ENCODE assay signal across 8 cellular contexts in genomic region chr1:154982897-154983648, GRCh38. TPM values are rescaled to one million over a fixed set of nuclear protein-coding genes. Genes with fewer than 3 reads are reported as not detected.
DNase-seq lines count a peak whose midpoint lies in the region; ATAC-seq, FAIRE-seq and TF ChIP-seq lines count a peak whose summit lies in the region.

TSS of gene FLAD1 (plus strand) at chr1:154983344. CDS start at chr1:154983695, 351 bp downstream.

- FAIRE-seq in endothelial cell of umbilical vein (lab: Jason Lieb, UNC) = peak; percentile 97

- H3K9me3 ChIP-seq in OCI-LY3 (ENCODE audit: insufficient read depth, low read length) (no peaks in the 10 kb centered on the region), endothelial cell of umbilical vein (replicated peaks; ENCODE audit: control insufficient read depth, insufficient read depth, low read length) (no peaks in the 10 kb centered on the region)

- peaks cover 25% of the 10 kb centered on the region for H3K36me3 ChIP-seq in OCI-LY3 (replicated peaks; ENCODE audit: low read depth, low read length)
- peaks cover 0 to 6% of the 10 kb centered on the region in 2 experiments for H3K36me3 ChIP-seq in endothelial cell of umbilical vein (ENCODE audit: control insufficient read depth in 2 of 2, extremely low read depth in 1 of 2, insufficient read depth in 2 of 2, low read length in 2 of 2)

- DNase-seq in DMS 273 (lab: John Stamatoyannopoulos, UW; ENCODE audit: unreplicated experiment) (peak; percentile 100), HuH-7.5 (ENCODE audit: low spot score) (peak; percentile 98), endothelial cell of umbilical vein (ENCODE audit: low read depth, low spot score) (peak; percentile 100), mesothelial cell of epicardium (ENCODE audit: low spot score in 2 of 2, unreplicated experiment in 2 of 2) (peak; percentile 93 to 94)
- DNase-seq in activated CD8-positive, alpha-beta memory T cell treated with anti-CD3 and anti-CD28 coated beads, Interleukin-2, amount 50 U/mL, for 4 hours = peak; percentile 92
- DNase-seq in stimulated activated CD8-positive, alpha-beta memory T cell treated with anti-CD3 and anti-CD28 coated beads, Interleukin-15, amount 100 ng/mL, for 4 hours (ENCODE audit: low read depth in 2 of 2) = peak; percentile 85 to 95

- ATAC-seq in GM21528 (IDR thresholded peaks at IDR 0.05; ENCODE audit: low FRiP score, unreplicated experiment) = peak; percentile 93

- H3K4me1 ChIP-seq in OCI-LY3 (ENCODE audit: low read length) = peaks cover 15% of the 10 kb centered on the region
- H3K4me1 ChIP-seq in endothelial cell of umbilical vein (ENCODE audit: control insufficient read depth, extremely low read depth, insufficient read depth, low read length) = peaks cover 11% of the 10 kb centered on the region

- no peaks in the 10 kb centered on the region for H3K9me1 ChIP-seq in endothelial cell of umbilical vein (replicated peaks; ENCODE audit: control insufficient read depth, extremely low read depth, insufficient read depth, low read length)

- TF ChIP-seq CTCF in OCI-LY3 (IDR thresholded peaks at IDR 0.05; ENCODE audit: low read depth, low read length) = no peak
- no peak for TF ChIP-seq CTCF in endothelial cell of umbilical vein (IDR thresholded peaks at IDR 0.05; ENCODE audit: extremely low read depth in 1 of 2, insufficient read depth in 1 of 2, low read depth in 1 of 2, low read length in 2 of 2)
- no peak for TF ChIP-seq CTCF in mesothelial cell of epicardium (IDR thresholded peaks at IDR 0.05; ENCODE audit: unreplicated experiment)

- H3K4me3 Mint-ChIP-seq in mesothelial cell of epicardium = no peak within 1 kb of the TSS

- peak within 1 kb of the TSS; percentile 98 for H3K4me2 ChIP-seq in OCI-LY3 (ENCODE audit: low read length)
- peak within 1 kb of the TSS; percentile 88 for H3K4me2 ChIP-seq in endothelial cell of umbilical vein (ENCODE audit: insufficient read depth, low read length)

- H3K27me3 ChIP-seq in OCI-LY3 (ENCODE audit: low read depth, low read length) (no peaks in the 10 kb centered on the region), endothelial cell of umbilical vein (ENCODE audit: control insufficient read depth in 2 of 2, insufficient read depth in 2 of 2, low read length in 2 of 2) (no peaks in the 10 kb centered on the region)

- dilution Hi-C loops in endothelial cell of umbilical vein (cut with MboI; ENCODE audit: extremely low pct_ligation_motif_present, low sequenced_read_pairs) = no loop called here

- POLR2A ChIA-PET in endothelial cell of umbilical vein (lab: Charles Lee) = interaction anchor here (1.4 kb wide), 1 partner anchor 9 kb away, joined by 4 read pairs; no protein-coding TSS in a partner anchor

- no TSS peak for BruUV-seq in endothelial cell of umbilical vein (replicated peaks; lab: Mats Ljungman, UMichigan)

- CTCF ChIA-PET in endothelial cell of umbilical vein (lab: Charles Lee) = interaction anchor here (0.6 to 1.8 kb wide), 13 partner anchors 9 to 88 kb away, joined by 3 to 8 read pairs (median 4); partner anchors contain the start of genes ADAM15, CKS1B, LENEP and PBXIP1

- intact Hi-C loops in endothelial cell of umbilical vein (cut with micrococcal nuclease) = loop anchor here (1.0 kb wide), 2 partner anchors 9 to 21 kb away; partner anchors contain the start of gene CKS1B

- peak within 1 kb of the TSS; percentile 91 for H3K4me3 ChIP-seq in OCI-LY3 (ENCODE audit: low read length)
- H3K4me3 ChIP-seq in endothelial cell of umbilical vein (replicated peaks in 1 of 3; ENCODE audit: insufficient read depth in 1 of 3, low read depth in 1 of 3, low read length in 3 of 3) = peak within 1 kb of the TSS; percentile 67 to 98 (median 92)

- H3K9me3 Mint-ChIP-seq in mesothelial cell of epicardium = no peaks in the 10 kb centered on the region

- peak within 1 kb of the TSS; percentile 88 for H3K9ac ChIP-seq in OCI-LY3 (ENCODE audit: low read length)
- H3K9ac ChIP-seq in endothelial cell of umbilical vein (replicated peaks; ENCODE audit: extremely low read depth, insufficient read depth, low read length) = peak within 1 kb of the TSS; percentile 79

- H4K20me1 ChIP-seq in OCI-LY3 (ENCODE audit: insufficient read depth, low read length) = no peaks in the 10 kb centered on the region
- no peaks in the 10 kb centered on the region for H4K20me1 ChIP-seq in endothelial cell of umbilical vein (replicated peaks; ENCODE audit: control insufficient read depth, extremely low read depth, insufficient read depth, low read length)

- H3K4me1 Mint-ChIP-seq in mesothelial cell of epicardium = peaks cover 9% of the 10 kb centered on the region

- H3K27ac Mint-ChIP-seq in mesothelial cell of epicardium = no peak within 1 kb of the TSS

- H3K27me3 Mint-ChIP-seq in mesothelial cell of epicardium (ENCODE audit: low read depth) = no peaks in the 10 kb centered on the region

- peaks cover 13% of the 10 kb centered on the region for H3K36me3 Mint-ChIP-seq in mesothelial cell of epicardium

- H2AFZ ChIP-seq in OCI-LY3 (ENCODE audit: low read depth, low read length) = peak within 1 kb of the TSS; percentile 77
- H2AFZ ChIP-seq in endothelial cell of umbilical vein (ENCODE audit: low read depth, low read length) = peak within 1 kb of the TSS; percentile 61

- H3K79me2 ChIP-seq in OCI-LY3 (ENCODE audit: low read length) = peaks cover 75% of the 10 kb centered on the region
- H3K79me2 ChIP-seq in endothelial cell of umbilical vein (ENCODE audit: control insufficient read depth, insufficient read depth, low read length) = peaks cover 23% of the 10 kb centered on the region

- peak; percentile 56 for TF ChIP-seq POLR2A in endothelial cell of umbilical vein (IDR thresholded peaks at IDR 0.05; ENCODE audit: low read depth, low read length)

- peak within 1 kb of the TSS; percentile 79 for H3K27ac ChIP-seq in OCI-LY3 (ENCODE audit: low read length)
- peak within 1 kb of the TSS; percentile 39 for H3K27ac ChIP-seq in endothelial cell of umbilical vein (ENCODE audit: insufficient read depth, low read depth, low read length)

TF ChIP-seq in endothelial cell of umbilical vein, 7 proteins besides CTCF, POLR2A, EP300 and RAD21:
- TF ChIP-seq MAX (IDR thresholded peaks at IDR 0.05; ENCODE audit: insufficient read depth, insufficient read length) (peak; percentile 98), POLR2AphosphoS5 (IDR thresholded peaks at IDR 0.05; ENCODE audit: insufficient read depth, low read depth, low read length) (peak; percentile 47), FOS (IDR thresholded peaks at IDR 0.05; ENCODE audit: borderline replicate concordance, insufficient read depth, low read length) (no peak), EZH2 (IDR thresholded peaks at IDR 0.05; ENCODE audit: borderline replicate concordance, low read depth, low read length, severe bottlenecking) (no peak)

RNA-seq across cellular contexts. Expression of gene FLAD1, which starts in this region (rescaled TPM):
- total RNA-seq in endothelial cell of umbilical vein = 42.2 and 48.8 TPM in 2 replicates
- polyA plus RNA-seq in endothelial cell of umbilical vein = 59.1 and 66.8 TPM in 2 replicates
- 52.5 and 52.8 TPM in 2 replicates for polyA plus RNA-seq in endothelial cell of umbilical vein (2011; cell fraction: cytosol; rRNA removed)
- polyA plus RNA-seq in endothelial cell of umbilical vein (2011; cell fraction: nucleus; rRNA removed) = 78.8 and 91.1 TPM in 2 replicates
- 41.8 and 45.5 TPM in 2 replicates for polyA plus RNA-seq in endothelial cell of umbilical vein (2012)
- 51.6 and 54.4 TPM in 2 replicates for polyA minus RNA-seq in endothelial cell of umbilical vein
- 56.6 TPM for polyA minus RNA-seq in endothelial cell of umbilical vein (2011; cell fraction: cytosol; rRNA and poly(A)+ RNA removed)
- 20.8 and 24.2 TPM in 2 replicates for polyA minus RNA-seq in endothelial cell of umbilical vein (2011; cell fraction: nucleus; rRNA and poly(A)+ RNA removed)
- 46.8 to 49.6 TPM (median 48.3 TPM) in 3 replicates for total RNA-seq in mesothelial cell of epicardium

Comparison
In these comparisons a context has a peak if more than half of its experiments do, and no peak if none do; other contexts are left out.
1. Peak in every context shown above with its lines: DNase-seq, ATAC-seq, H3K4me3 ChIP-seq and H3K27ac ChIP-seq.